8 cellular contexts compared by ENCODE assay signal in the genomic region with DNA sequence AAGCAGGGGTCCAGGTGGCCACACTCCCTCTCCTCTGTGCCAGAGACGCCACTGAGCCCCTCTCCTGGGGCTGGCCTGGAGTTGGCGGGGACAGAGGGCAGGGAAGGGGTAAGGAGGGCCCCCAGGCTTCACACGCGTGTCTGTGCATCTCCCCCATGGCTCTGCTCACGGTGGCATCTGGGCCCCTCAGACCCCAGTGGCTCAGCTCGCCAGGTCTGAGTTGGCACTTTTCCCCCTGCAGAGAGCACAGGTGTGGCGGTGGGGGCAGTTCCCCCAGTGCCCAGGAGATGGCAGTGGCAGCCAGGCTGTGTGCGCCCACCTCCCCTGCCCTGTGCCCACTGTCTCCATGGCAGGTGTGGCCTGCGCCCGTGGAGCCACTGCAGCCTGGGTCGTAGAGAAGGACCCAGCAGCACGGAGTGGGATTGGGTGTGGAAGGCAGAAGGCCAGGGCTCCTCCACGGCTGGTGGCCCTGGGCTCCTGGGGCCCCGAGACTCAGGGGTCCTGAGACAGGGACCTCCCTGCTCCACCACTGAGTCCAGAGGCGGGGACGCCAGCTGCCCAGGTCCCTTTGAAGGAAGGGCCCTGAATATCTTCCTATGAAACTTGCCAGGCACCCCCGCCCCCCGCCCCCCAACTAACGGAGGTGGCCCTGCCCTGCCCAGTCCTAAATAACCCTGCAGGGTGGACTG. TPM values are rescaled to one million over a fixed set of nuclear protein-coding genes. Genes with fewer than 3 reads are reported as not detected.
A peak's percentile ranks its signal among the peaks of the same experiment; 100 is the strongest.
DNase-seq lines count a peak whose midpoint lies in the region; ATAC-seq and TF ChIP-seq lines count a peak whose summit lies in the region.

No MANE protein-coding gene starts in this region.

- no peak overlapping the region for H3K27ac ChIP-seq in CD4-positive, alpha-beta memory T cell (ENCODE audit: low read depth, low read length)
- no peak overlapping the region for H3K27ac ChIP-seq in breast epithelium

- H3K9me3 Mint-ChIP-seq in CD4-positive, alpha-beta memory T cell: no peaks in the 10 kb centered on the region

- ATAC-seq in GM21737 (IDR thresholded peaks at IDR 0.05; ENCODE audit: unreplicated experiment): no peak
- no peak for ATAC-seq in HG03095 (IDR thresholded peaks at IDR 0.05; ENCODE audit: unreplicated experiment)
- ATAC-seq in GM19455 (IDR thresholded peaks at IDR 0.05; ENCODE audit: unreplicated experiment): no peak

- in situ Hi-C loops in HAP-1 (cut with MboI; ENCODE audit: low sequenced_read_pairs): loop anchor here (10.0 to 25.0 kb wide), 3 partner anchors 349 to 746 kb away; a partner anchor contains a TSS

- DNase-seq in CD4-positive, alpha-beta memory T cell: peak in 3 of 5 donors; percentile 40 to 43 (median 42)
- peak; percentile 11 to 64 for DNase-seq in HAP-1 (ENCODE audit: low spot score in 2 of 2)
- peak; percentile 63 for DNase-seq in SK-N-DZ (ENCODE audit: low spot score)
- no peak for DNase-seq in breast epithelium (ENCODE audit: low spot score in 2 of 2)
- DNase-seq in myocyte (ENCODE audit: low read depth): peak; percentile 48

- H3K27ac Mint-ChIP-seq in CD4-positive, alpha-beta memory T cell: no peak overlapping the region

- TF ChIP-seq CTCF in breast epithelium (IDR thresholded peaks at IDR 0.05): peak; percentile 18 to 65 (median 55)

- H3K4me1 ChIP-seq in CD4-positive, alpha-beta memory T cell (ENCODE audit: insufficient read depth, low read length): peaks cover 1% of the 10 kb centered on the region
- H3K4me1 ChIP-seq in HAP-1 (peaks cover 4% of the 10 kb centered on the region), breast epithelium (peaks cover 0 to under 1% of the 10 kb centered on the region in 2 donors)

- no peaks in the 10 kb centered on the region for H3K27me3 ChIP-seq in CD4-positive, alpha-beta memory T cell (ENCODE audit: insufficient read depth, low read length)
- H3K27me3 ChIP-seq in HAP-1 (ENCODE audit: low read depth): no peaks in the 10 kb centered on the region
- H3K27me3 ChIP-seq in breast epithelium: no peaks in the 10 kb centered on the region

- TF ChIP-seq POLR2A in breast epithelium (IDR thresholded peaks at IDR 0.05): no peak

- H3K9me3 ChIP-seq in CD4-positive, alpha-beta memory T cell (ENCODE audit: control insufficient read depth in 1 of 2, low read length in 2 of 2): no peaks in the 10 kb centered on the region
- H3K9me3 ChIP-seq in HAP-1 (no peaks in the 10 kb centered on the region), breast epithelium (no peaks in the 10 kb centered on the region)

- CTCF ChIA-PET in CD4-positive, alpha-beta memory T cell (lab: Charles Lee; ENCODE audit: partially characterized antibody): interaction anchor here (0.7 to 3.0 kb wide), 4 partner anchors 18 to 348 kb away, joined by 3 to 11 read pairs (median 5); a partner anchor contains a TSS

- H3K4me1 Mint-ChIP-seq in CD4-positive, alpha-beta memory T cell: peaks cover 1 to 12% (median 5%) of the 10 kb centered on the region in 4 donors

- no peak overlapping the region for H3K4me3 ChIP-seq in CD4-positive, alpha-beta memory T cell (ENCODE audit: low read length in 2 of 2)
- H3K4me3 ChIP-seq in HAP-1: no peak overlapping the region
- H3K4me3 ChIP-seq in breast epithelium: no peak overlapping the region

- H3K36me3 ChIP-seq in CD4-positive, alpha-beta memory T cell (ENCODE audit: insufficient read depth, low read length): no peaks in the 10 kb centered on the region
- H3K36me3 ChIP-seq in HAP-1 (replicated peaks) (no peaks in the 10 kb centered on the region; the same call in 1 of the 2 replicates), breast epithelium (no peaks in the 10 kb centered on the region)

- H3K4me3 Mint-ChIP-seq in CD4-positive, alpha-beta memory T cell: no peak overlapping the region

- intact Hi-C loops in CD4-positive, alpha-beta memory T cell (cut with micrococcal nuclease): loop anchor here (1.0 kb wide), 1 partner anchor 400 kb away; no protein-coding TSS in a partner anchor
- intact Hi-C loops in breast epithelium (cut with DNase I; ENCODE audit: low total_unique reads): no loop called here

- peaks cover 0 to 2% of the 10 kb centered on the region in 2 donors for H3K36me3 Mint-ChIP-seq in CD4-positive, alpha-beta memory T cell

- no peaks in the 10 kb centered on the region for H3K27me3 Mint-ChIP-seq in CD4-positive, alpha-beta memory T cell

- POLR2A ChIA-PET in CD4-positive, alpha-beta memory T cell (lab: Charles Lee; ENCODE audit: partially characterized antibody): interaction anchor here (0.6 to 1.1 kb wide), 3 partner anchors 41 to 400 kb away, joined by 3 to 4 read pairs (median 3); a partner anchor contains a TSS

RNA-seq across cellular contexts. Expression of a gene that starts 4.3 kb away (rescaled TPM):
- total RNA-seq in CD4-positive, alpha-beta memory T cell: 100 to 1,000 TPM; 171 to 175 TPM
- 100 to 1,000 TPM; 569 to 624 TPM for polyA plus RNA-seq in CD4-positive, alpha-beta memory T cell
- polyA plus RNA-seq in SK-N-DZ (2014; cell fraction: cytosol; rRNA removed): 144 and 169 TPM in 2 replicates
- 148 and 171 TPM in 2 replicates for polyA plus RNA-seq in SK-N-DZ (2014; cell fraction: nucleus; rRNA removed)
- 100 to 1,000 TPM in 2 of 3 donors, 10 to 100 TPM in 1; 93.8 to 152 (median 126) TPM for total RNA-seq in breast epithelium
- total RNA-seq in myocyte: 86.9 and 89.3 TPM in 2 replicates
- 123 TPM for polyA plus RNA-seq in myocyte (2012)

RNA-seq across cellular contexts. Expression of a gene that starts 12.5 kb away (rescaled TPM):
- under 1 TPM; 0.17 TPM for total RNA-seq in CD4-positive, alpha-beta memory T cell
- under 1 TPM; 0.19 to 0.26 TPM for polyA plus RNA-seq in CD4-positive, alpha-beta memory T cell
- polyA plus RNA-seq in SK-N-DZ (2014; cell fraction: cytosol; rRNA removed): 77.2 and 112 TPM in 2 replicates
- 39.4 and 47.6 TPM in 2 replicates for polyA plus RNA-seq in SK-N-DZ (2014; cell fraction: nucleus; rRNA removed)
- total RNA-seq in breast epithelium (1 to 10 TPM; 1.3 to 3.3 (median 3.2) TPM), myocyte (0.16 and 1.9 TPM in 2 replicates)
- polyA plus RNA-seq in myocyte (2012): 0.74 TPM

RNA-seq across cellular contexts. Expression of a gene that starts 31.0 kb away (rescaled TPM):
- 100 to 1,000 TPM; 274 to 302 TPM for total RNA-seq in CD4-positive, alpha-beta memory T cell
- polyA plus RNA-seq in CD4-positive, alpha-beta memory T cell: 10 to 100 TPM; 12.0 to 67.5 TPM
- 37.9 and 52.7 TPM in 2 replicates for polyA plus RNA-seq in SK-N-DZ (2014; cell fraction: cytosol; rRNA removed)
- 213 and 283 TPM in 2 replicates for polyA plus RNA-seq in SK-N-DZ (2014; cell fraction: nucleus; rRNA removed)
- 100 to 1,000 TPM in 2 of 3 donors, 10 to 100 TPM in 1; 90.7 to 181 (median 135) TPM for total RNA-seq in breast epithelium
- total RNA-seq in myocyte: 198 and 238 TPM in 2 replicates
- 246 TPM for polyA plus RNA-seq in myocyte (2012)

RNA-seq across cellular contexts. Expression of a gene that starts 40.7 kb away (rescaled TPM):
- total RNA-seq in CD4-positive, alpha-beta memory T cell: 10 to 100 TPM; 58.8 to 65.7 TPM
- polyA plus RNA-seq in CD4-positive, alpha-beta memory T cell: 1 to 10 TPM; 5.6 to 8.7 TPM
- 12.5 and 12.6 TPM in 2 replicates for polyA plus RNA-seq in SK-N-DZ (2014; cell fraction: cytosol; rRNA removed)
- polyA plus RNA-seq in SK-N-DZ (2014; cell fraction: nucleus; rRNA removed): 24.2 and 25.6 TPM in 2 replicates
- total RNA-seq in breast epithelium (10 to 100 TPM; 16.2 to 29.5 (median 17.9) TPM), myocyte (26.8 and 34.8 TPM in 2 replicates)
- polyA plus RNA-seq in myocyte (2012): 32.0 TPM

RNA-seq across cellular contexts. Expression of a gene that starts 40.9 kb away (rescaled TPM):
- 10 to 100 TPM; 66.6 to 67.1 TPM for total RNA-seq in CD4-positive, alpha-beta memory T cell
- polyA plus RNA-seq in CD4-positive, alpha-beta memory T cell: 100 to 1,000 TPM; 104 to 105 TPM
- polyA plus RNA-seq in SK-N-DZ (2014; cell fraction: cytosol; rRNA removed): 73.5 and 79.4 TPM in 2 replicates
- 69.1 and 79.2 TPM in 2 replicates for polyA plus RNA-seq in SK-N-DZ (2014; cell fraction: nucleus; rRNA removed)
- 10 to 100 TPM; 32.1 to 37.8 (median 34.4) TPM for total RNA-seq in breast epithelium
- 60.1 and 69.5 TPM in 2 replicates for total RNA-seq in myocyte
- polyA plus RNA-seq in myocyte (2012): 216 TPM

Comparison
In these comparisons a context has a peak if more than half of its experiments do, and no peak if none do; other contexts are left out.
1. DNase-seq: peak in CD4-positive, alpha-beta memory T cell (3 of 5), HAP-1 (2 of 2), SK-N-DZ (single experiment) and myocyte (single experiment); none in breast epithelium (0 of 2).